Comparison of ENCODE assay signal across 9 cellular contexts in the genomic region with DNA sequence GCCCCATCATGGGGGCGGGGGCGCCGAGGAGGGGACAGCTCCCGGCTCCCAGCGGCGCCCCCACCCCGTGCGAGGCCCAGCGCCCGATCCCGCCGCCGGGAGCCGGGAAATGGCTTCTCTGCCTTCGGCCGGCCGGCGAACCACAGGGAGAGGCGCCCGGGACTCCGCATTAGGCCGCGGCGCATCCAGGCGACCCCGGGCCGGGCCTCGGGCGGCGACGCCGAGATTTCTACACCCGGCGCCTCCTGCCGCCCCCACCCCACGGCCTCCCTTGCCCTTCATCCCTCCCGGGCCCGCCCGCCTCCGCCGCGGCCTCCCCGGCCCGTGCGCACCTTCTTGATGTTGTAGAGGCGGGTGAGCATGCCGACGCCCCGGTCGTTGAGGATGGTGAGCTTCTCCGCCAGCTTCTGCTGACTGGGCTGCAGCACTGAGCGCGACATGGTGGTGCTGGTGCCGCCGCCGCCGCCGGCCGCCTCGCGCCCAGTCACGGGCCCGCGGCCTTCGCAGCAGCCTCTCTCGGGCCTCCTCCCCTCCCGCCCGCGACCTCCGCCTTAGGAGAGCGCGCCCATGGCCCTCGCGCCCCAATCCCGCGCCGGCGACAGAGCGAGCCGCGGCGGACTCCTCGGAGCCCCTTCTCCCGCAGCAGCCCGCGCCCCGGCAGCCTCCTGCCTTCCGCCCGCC. TPM values are rescaled to one million over a fixed set of nuclear protein-coding genes. Genes with fewer than 3 reads are reported as not detected.
DNase-seq lines count a peak whose midpoint lies in the region; ATAC-seq, FAIRE-seq and TF ChIP-seq lines count a peak whose summit lies in the region.
"Had no signal": no experiment of that assay in that cellular context is flagged by ENCODE, and none has a peak within 500 bp of the region (broad histone marks: within the 10 kb centered on the region; RNA-seq: fewer than 3 reads in every experiment).

No MANE protein-coding gene starts in this region.

- H3K23ac ChIP-seq in H1 (ENCODE audit: insufficient read length), result no peak overlapping the region

- no peaks in the 10 kb centered on the region for H3K27me3 ChIP-seq in H1 (replicated peaks in 1 of 4; ENCODE audit: control insufficient read depth in 3 of 4, extremely low read depth in 1 of 4, insufficient read depth in 3 of 4, low read length in 3 of 4)

- H4K5ac ChIP-seq in H1 (ENCODE audit: insufficient read length, low read depth, low read length), result peak overlapping the region; percentile 81

- peaks cover 74% of the 10 kb centered on the region for H3K27me3 Mint-ChIP-seq in activated CD4-positive, alpha-beta T cell treated with anti-CD3 and anti-CD28 coated beads, Interleukin-2, amount 10 ng/mL, durations not matched to agents 7 days and 5 days
- peaks cover 9% of the 10 kb centered on the region for H3K27me3 Mint-ChIP-seq in mesothelial cell of epicardium (ENCODE audit: low read depth)

- no peaks in the 10 kb centered on the region for H3K36me3 Mint-ChIP-seq in activated CD4-positive, alpha-beta T cell treated with anti-CD3 and anti-CD28 coated beads, Interleukin-2, amount 10 ng/mL, durations not matched to agents 7 days and 5 days (ENCODE audit: low read depth)
- H3K36me3 Mint-ChIP-seq in mesothelial cell of epicardium, result no peaks in the 10 kb centered on the region
- H3K36me3 Mint-ChIP-seq: activated naive CD8-positive, alpha-beta T cell had no signal

- H3K79me1 ChIP-seq in H1 (ENCODE audit: low read depth, low read length), result no peaks in the 10 kb centered on the region

- no peak overlapping the region for H2BK20ac ChIP-seq in H1 (ENCODE audit: low read length)

- H3K4me1 ChIP-seq in H1 (replicated peaks in 1 of 4; ENCODE audit: control insufficient read depth in 3 of 4, insufficient read depth in 4 of 4, low read length in 3 of 4), result peaks cover 0 to 3% (median 1%) of the 10 kb centered on the region in 4 experiments; a peak in 3 of 7 replicates

- no peak overlapping the region for H4K91ac ChIP-seq in H1 (replicated peaks; ENCODE audit: insufficient read length, low read length)

- peaks cover 21 to 48% of the 10 kb centered on the region in 2 experiments for H3K79me2 ChIP-seq in H1 (ENCODE audit: control insufficient read depth in 1 of 2, insufficient read depth in 2 of 2, low read length in 2 of 2)

- H2BK5ac ChIP-seq in H1 (ENCODE audit: low read depth, low read length), result peak overlapping the region; percentile 62; the same call in 1 of the 2 replicates

- no peaks in the 10 kb centered on the region for H3K36me3 ChIP-seq in H1 (ENCODE audit: control insufficient read depth in 2 of 4, insufficient read depth in 4 of 4, low read length in 3 of 4)

- no peak for TF ChIP-seq EP300 in H1 (IDR thresholded peaks at IDR 0.05; ENCODE audit: borderline replicate concordance in 1 of 2, low read depth in 2 of 2, low read length in 2 of 2)

- H3K4ac ChIP-seq in H1 (replicated peaks; ENCODE audit: insufficient read length, low read depth, low read length), result no peak overlapping the region

- peak overlapping the region; percentile 68; the same call in 1 of the 2 replicates for H3K18ac ChIP-seq in H1 (ENCODE audit: extremely low read depth, low read length)

- H3K14ac ChIP-seq in H1 (ENCODE audit: insufficient read length), result no peak overlapping the region

- TF ChIP-seq CTCF in H1 (IDR thresholded peaks at IDR 0.05; ENCODE audit: control extremely low read depth in 1 of 3, insufficient read depth in 1 of 3, low read depth in 1 of 3, low read length in 3 of 3) (no peak), mesothelial cell of epicardium (IDR thresholded peaks at IDR 0.05; ENCODE audit: unreplicated experiment) (no peak)

- H2AK5ac ChIP-seq in H1 (ENCODE audit: low read depth, low read length), result no peak overlapping the region

- no peak overlapping the region for H3K27ac Mint-ChIP-seq in activated CD4-positive, alpha-beta T cell treated with anti-CD3 and anti-CD28 coated beads, Interleukin-2, amount 10 ng/mL, durations not matched to agents 7 days and 5 days
- peak overlapping the region; percentile 98 for H3K27ac Mint-ChIP-seq in mesothelial cell of epicardium

- peaks cover 28% of the 10 kb centered on the region for H3K4me1 Mint-ChIP-seq in activated CD4-positive, alpha-beta T cell treated with anti-CD3 and anti-CD28 coated beads, Interleukin-2, amount 10 ng/mL, durations not matched to agents 7 days and 5 days
- H3K4me1 Mint-ChIP-seq in mesothelial cell of epicardium, result peaks cover 36% of the 10 kb centered on the region

- H2AFZ ChIP-seq in H1 (ENCODE audit: low read length), result no peak overlapping the region

- H3K27ac ChIP-seq in H1 (ENCODE audit: low read depth, low read length), result peak overlapping the region; percentile 79; the same call in 1 of the 2 replicates

- WGBS in H1 (ENCODE audit: extremely low coverage in 1 of 2, insufficient coverage in 1 of 2, insufficient read length in 1 of 2, insufficient replicate concordance in 2 of 2, low coverage in 1 of 2, low lambda C conversion rate in 2 of 2, missing lambda C conversion rate in 1 of 2), 2 experiments, result 1% methylated on average over 36 of the region's 89 CpGs; no CpG with 5 or more reads in 1 of the 2 experiments

- H2BK120ac ChIP-seq in H1 (replicated peaks; ENCODE audit: low read depth, low read length), result no peak overlapping the region

- ATAC-seq in GM21360 (IDR thresholded peaks at IDR 0.05; ENCODE audit: unreplicated experiment) (peak; percentile 37), HG03571 (IDR thresholded peaks at IDR 0.05; ENCODE audit: unreplicated experiment) (peak; percentile 39)

- TF ChIP-seq POLR2A in H1 (IDR thresholded peaks at IDR 0.05; ENCODE audit: control extremely low read depth in 1 of 2, low read depth in 2 of 2, low read length in 2 of 2), result no peak; a peak in 2 of 3 replicates

- H3K56ac ChIP-seq in H1 (replicated peaks; ENCODE audit: insufficient read length, low read depth, low read length), result peak overlapping the region; percentile 95

- DNase-seq in ELF-1 (ENCODE audit: low read depth, low spot score) (peak; percentile 47), H1 (ENCODE audit: low read depth in 1 of 2, low spot score in 2 of 2) (peak in 1 of 2 experiments; percentile 64), mesothelial cell of epicardium (ENCODE audit: low spot score in 2 of 2, unreplicated experiment in 2 of 2) (peak; percentile 31 to 67), NCI-H128 (lab: John Stamatoyannopoulos, UW; ENCODE audit: unreplicated experiment) (no peak)
- peak; percentile 35 for DNase-seq in activated CD4-positive, alpha-beta T cell treated with anti-CD3 and anti-CD28 coated beads, Interleukin-2, amount 10 ng/mL, durations not matched to agents 7 days and 5 days
- peak; percentile 0 for DNase-seq in stimulated activated CD8-positive, alpha-beta memory T cell treated with anti-CD3 and anti-CD28 coated beads, Interleukin-7, amount 100 ng/mL, for 24 hours (ENCODE audit: low read depth)

- POLR2A ChIA-PET in activated CD4-positive, alpha-beta T cell treated with anti-CD3 and anti-CD28 coated beads, Interleukin-2, amount 10 ng/mL, durations not matched to agents 7 days and 5 days (lab: Charles Lee), result no interaction called here
- POLR2A ChIA-PET in H1 (lab: Charles Lee; ENCODE audit: partially characterized antibody), result interaction anchor here (0.7 to 1.6 kb wide), 7 partner anchors 9 to 41 kb away, joined by 3 to 7 read pairs (median 4); no protein-coding TSS in a partner anchor

- peaks cover 6% of the 10 kb centered on the region; the same call in 1 of the 2 replicates for H3K23me2 ChIP-seq in H1 (ENCODE audit: low read depth, low read length)

- TF ChIP-seq RAD21 in H1 (IDR thresholded peaks at IDR 0.05 in 1 of 2, conservative IDR thresholded peaks at IDR 0.05 in 1 of 2; ENCODE audit: low read depth in 2 of 2, low read length in 2 of 2), result no peak

- no peaks in the 10 kb centered on the region for H3K9me3 Mint-ChIP-seq in activated CD4-positive, alpha-beta T cell treated with anti-CD3 and anti-CD28 coated beads, Interleukin-2, amount 10 ng/mL, durations not matched to agents 7 days and 5 days
- no peaks in the 10 kb centered on the region for H3K9me3 Mint-ChIP-seq in mesothelial cell of epicardium

- H3K9me3 ChIP-seq in H1 (ENCODE audit: insufficient read depth in 2 of 2, low read depth in 1 of 2, low read length in 1 of 2), result no peaks in the 10 kb centered on the region

- H3K4me3 Mint-ChIP-seq in activated CD4-positive, alpha-beta T cell treated with anti-CD3 and anti-CD28 coated beads, Interleukin-2, amount 10 ng/mL, durations not matched to agents 7 days and 5 days, result peak overlapping the region; percentile 75
- peak overlapping the region; percentile 85 for H3K4me3 Mint-ChIP-seq in mesothelial cell of epicardium

- H3K9ac ChIP-seq in H1 (replicated peaks in 1 of 4; ENCODE audit: extremely low read depth in 1 of 4, low read depth in 3 of 4, low read length in 3 of 4), result peak overlapping the region; percentile 77 to 98 (median 90)

- peak overlapping the region; percentile 68 to 74 for H3K4me2 ChIP-seq in H1 (ENCODE audit: insufficient read depth in 1 of 2, low read depth in 2 of 2, low read length in 2 of 2)

- CTCF ChIA-PET in activated CD4-positive, alpha-beta T cell treated with anti-CD3 and anti-CD28 coated beads, Interleukin-2, amount 10 ng/mL, durations not matched to agents 7 days and 5 days (lab: Charles Lee), result interaction anchor here (0.7 to 1.0 kb wide), 3 partner anchors 17 to 58 kb away, joined by 3 to 4 read pairs (median 3); partner anchors contain the start of gene DUSP19
- CTCF ChIA-PET in H1 (lab: Charles Lee; ENCODE audit: partially characterized antibody), result interaction anchor here (1.0 to 2.5 kb wide), 5 partner anchors 12 to 45 kb away, joined by 3 to 13 read pairs (median 3); no protein-coding TSS in a partner anchor

- peaks cover 0 to 5% of the 10 kb centered on the region in 2 experiments for H4K20me1 ChIP-seq in H1 (replicated peaks in 1 of 2; ENCODE audit: control insufficient read depth in 1 of 2, insufficient read depth in 2 of 2, low read length in 2 of 2)

- no peak for FAIRE-seq in H1 (lab: Jason Lieb, UNC)

- no peak overlapping the region for H2BK15ac ChIP-seq in H1 (ENCODE audit: low read length)

- no peak overlapping the region for H2BK12ac ChIP-seq in H1 (ENCODE audit: low read depth, low read length)

- H3K4me3 ChIP-seq in H1 (ENCODE audit: extremely low read depth in 1 of 4, insufficient read depth in 2 of 4, low read depth in 3 of 4, low read length in 4 of 4), result peak overlapping the region; percentile 80 to 96 (median 90)

- peak overlapping the region; percentile 91 for H4K8ac ChIP-seq in H1 (ENCODE audit: extremely low read depth, insufficient read depth, low read length)

RNA-seq across cellular contexts. Expression of gene NCKAP1, which starts 0.5 kb away (rescaled TPM):
- total RNA-seq in activated CD4-positive, alpha-beta T cell treated with anti-CD3 and anti-CD28 coated beads, Interleukin-2, amount 10 ng/mL, durations not matched to agents 7 days and 5 days, result under 1 TPM; 0.87 to 0.92 TPM
- 153 and 173 TPM in 2 replicates for total RNA-seq in H1 (2021; fragmentation: NEBNext Ultra II Directional; extraction: Animal tissue kit (Norgen Biotek cat#: 25700))
- 48.5 and 90.8 TPM in 2 replicates for polyA plus RNA-seq in H1 (2011; rRNA removed)
- polyA plus RNA-seq in H1 (2011; cell fraction: cytosol; rRNA removed), result 86.9 TPM
- 26.9 TPM for polyA plus RNA-seq in H1 (2011; cell fraction: nucleus; rRNA removed)
- polyA plus RNA-seq in H1 (2012, experiment 1 of 2), result 70.8 to 102 TPM (median 91.1 TPM) in 4 replicates
- 7.8 TPM for polyA plus RNA-seq in H1 (2012, experiment 2 of 2)
- 71.3 TPM for polyA plus RNA-seq in H1 (2013, experiment 1 of 2)
- polyA plus RNA-seq in H1 (2013, experiment 2 of 2), result 74.7 TPM
- polyA minus RNA-seq in H1 (2011; rRNA and poly(A)+ RNA removed), result 126 and 193 TPM in 2 replicates
- 68.0 TPM for polyA minus RNA-seq in H1 (2011; cell fraction: cytosol; rRNA and poly(A)+ RNA removed)
- polyA minus RNA-seq in H1 (2011; cell fraction: nucleus; rRNA and poly(A)+ RNA removed), result 138 TPM
- total RNA-seq in mesothelial cell of epicardium, result 98.9 to 106 TPM (median 104 TPM) in 3 replicates

RNA-seq across cellular contexts. Expression of gene DUSP19, which starts 40.7 kb away (rescaled TPM):
- 1 to 10 TPM in 1 of 2 experiments, under 1 TPM in 1; 0.92 to 1.6 TPM for total RNA-seq in activated CD4-positive, alpha-beta T cell treated with anti-CD3 and anti-CD28 coated beads, Interleukin-2, amount 10 ng/mL, durations not matched to agents 7 days and 5 days
- 2.1 and 2.3 TPM in 2 replicates for total RNA-seq in H1 (2021; fragmentation: NEBNext Ultra II Directional; extraction: Animal tissue kit (Norgen Biotek cat#: 25700))
- 0.53 and 0.73 TPM in 2 replicates for polyA plus RNA-seq in H1 (2011; rRNA removed)
- 0.71 TPM for polyA plus RNA-seq in H1 (2011; cell fraction: cytosol; rRNA removed)
- polyA plus RNA-seq in H1 (2011; cell fraction: nucleus; rRNA removed), result 1.1 TPM
- 0.42 to 1.7 TPM (median 0.61 TPM) in 4 replicates for polyA plus RNA-seq in H1 (2012, experiment 1 of 2)
- polyA plus RNA-seq in H1 (2012, experiment 2 of 2), result 0.09 TPM
- 0.91 TPM for polyA plus RNA-seq in H1 (2013, experiment 1 of 2)
- 0.74 TPM for polyA plus RNA-seq in H1 (2013, experiment 2 of 2)
- polyA minus RNA-seq in H1 (2011; rRNA and poly(A)+ RNA removed), result 1.3 and 1.5 TPM in 2 replicates
- 0.81 TPM for polyA minus RNA-seq in H1 (2011; cell fraction: cytosol; rRNA and poly(A)+ RNA removed)
- polyA minus RNA-seq in H1 (2011; cell fraction: nucleus; rRNA and poly(A)+ RNA removed), result 2.2 TPM
- total RNA-seq in mesothelial cell of epicardium, result 3.5 to 4.3 TPM (median 4.3 TPM) in 3 replicates

Comparison
In these comparisons a context has a peak if more than half of its experiments do, and no peak if none do; other contexts are left out.
1. RNA of gene NCKAP1, which starts 0.5 kb away (total RNA-seq): 153 to 173 TPM in H1 and 98.9 to 106 TPM in mesothelial cell of epicardium; 0.87 to 0.92 TPM in activated CD4-positive, alpha-beta T cell treated with anti-CD3 and anti-CD28 coated beads, Interleukin-2, amount 10 ng/mL, durations not matched to agents 7 days and 5 days; every median in the first group is over 10 times any median in the second.